Comparison of ENCODE assay signal across 9 cellular contexts in genomic region chr19:10552596-10553053, GRCh38. TPM values are rescaled to one million over a fixed set of nuclear protein-coding genes. Genes with fewer than 3 reads are reported as not detected.
DNase-seq lines count a peak whose midpoint lies in the region; ATAC-seq, FAIRE-seq and TF ChIP-seq lines count a peak whose summit lies in the region.
"Had no signal": no experiment of that assay in that cellular context is flagged by ENCODE, and none has a peak within 500 bp of the region (broad histone marks: within the 10 kb centered on the region; RNA-seq: fewer than 3 reads in every experiment).

No MANE protein-coding gene starts in this region.

- TF ChIP-seq POLR2A in K562 (conservative IDR thresholded peaks at IDR 0.05), result peak; percentile 67
- no peak for TF ChIP-seq POLR2A in gastroesophageal sphincter (IDR thresholded peaks at IDR 0.05)

- TF ChIP-seq CTCF in K562 (IDR thresholded peaks at IDR 0.05 in 2 of 3, conservative IDR thresholded peaks at IDR 0.05 in 1 of 3; ENCODE audit: insufficient read depth in 2 of 3, low read depth in 1 of 3, low read length in 3 of 3) (no peak), gastroesophageal sphincter (IDR thresholded peaks at IDR 0.05) (no peak)

- no peak overlapping the region for H3K4me3 Mint-ChIP-seq in activated CD4-positive, alpha-beta T cell treated with anti-CD3 and anti-CD28 coated beads for 36 hours

- 67% methylated on average over 11 of the region's 11 CpGs for WGBS in K562 (ENCODE audit: insufficient coverage, low coverage, missing lambda C conversion rate)
- WGBS in gastroesophageal sphincter (ENCODE audit: low coverage in 1 of 2), 2 donors, result 73% methylated on average over 6 of the region's 11 CpGs; no CpG with 5 or more reads in 1 of the 2 donors

- H3K27ac Mint-ChIP-seq in activated CD4-positive, alpha-beta T cell treated with anti-CD3 and anti-CD28 coated beads for 36 hours, result peak overlapping the region; percentile 47

- H3K9me1 ChIP-seq in K562 (ENCODE audit: control insufficient read depth, insufficient read depth, low read length), result no peaks in the 10 kb centered on the region

- peaks cover 38% of the 10 kb centered on the region for H3K4me1 Mint-ChIP-seq in activated CD4-positive, alpha-beta T cell treated with anti-CD3 and anti-CD28 coated beads for 36 hours

- no TSS peak for BruUV-seq in K562 (replicated peaks; lab: Mats Ljungman, UMichigan)

- FAIRE-seq in K562 (lab: Jason Lieb, UNC), result peak; percentile 90

- no peaks in the 10 kb centered on the region for H3K9me3 Mint-ChIP-seq in activated CD4-positive, alpha-beta T cell treated with anti-CD3 and anti-CD28 coated beads for 36 hours (ENCODE audit: low read depth)

- H3K9ac ChIP-seq in K562 (ENCODE audit: insufficient read depth in 1 of 2, low read depth in 2 of 2, low read length in 2 of 2), result no peak overlapping the region

- H3K27me3 ChIP-seq in K562 (ENCODE audit: control insufficient read depth in 2 of 2, insufficient read depth in 2 of 2, low read length in 2 of 2) (no peaks in the 10 kb centered on the region), gastroesophageal sphincter (no peaks in the 10 kb centered on the region)

- peak; percentile 49 for ATAC-seq in activated CD4-positive, alpha-beta T cell treated with anti-CD3 and anti-CD28 coated beads for 36 hours
- ATAC-seq in K562, result peak; percentile 89
- ATAC-seq in HG02840 (IDR thresholded peaks at IDR 0.05; ENCODE audit: low FRiP score, unreplicated experiment), result no peak
- ATAC-seq in gastroesophageal sphincter, result no peak

- H3K4me1 ChIP-seq in K562 (replicated peaks in 1 of 2; ENCODE audit: control insufficient read depth in 2 of 2, insufficient read depth in 2 of 2, low read length in 2 of 2) (peaks cover 0 to 24% of the 10 kb centered on the region in 2 experiments; a peak in 2 of 5 replicates), gastroesophageal sphincter (no peaks in the 10 kb centered on the region)

- POLR2A ChIA-PET in activated CD4-positive, alpha-beta T cell treated with anti-CD3 and anti-CD28 coated beads for 36 hours (lab: Charles Lee), result interaction anchor here (0.6 to 1.6 kb wide), 4 partner anchors 11 to 241 kb away, joined by 3 to 7 read pairs (median 4); partner anchors contain the start of gene KRI1
- POLR2A ChIA-PET in K562 (lab: Yijun Ruan, JAX), result interaction anchor here (0.5 to 2.0 kb wide), 9 partner anchors 8 to 136 kb away, joined by 3 to 10 read pairs (median 6); partner anchors contain the start of gene KRI1

- TF ChIP-seq RAD21 in K562 (CRISPR knock-in tag; conservative IDR thresholded peaks at IDR 0.05 in 1 of 2, IDR thresholded peaks at IDR 0.05 in 1 of 2), result no peak

- peak; percentile 60 for DNase-seq in activated CD4-positive, alpha-beta T cell treated with anti-CD3 and anti-CD28 coated beads for 36 hours
- no peak for DNase-seq in activated CD4-positive, alpha-beta T cell treated with anti-CD3 and anti-CD28 coated beads for 1 hour
- DNase-seq in NCI-H2196 treated with DMSO at 0.1 percent for 48 hours (lab: John Stamatoyannopoulos, UW; ENCODE audit: unreplicated experiment) (peak; percentile 3), K562 (ENCODE audit: extremely low read depth in 1 of 4, low spot score in 3 of 4) (peak; percentile 60 to 88 (median 72)), NCI-H1105 treated with DMSO at 0.1 percent for 48 hours (lab: John Stamatoyannopoulos, UW) (no peak)
- peak; percentile 43 for DNase-seq in stimulated activated CD4-positive, alpha-beta T cell treated with anti-CD3 and anti-CD28 coated beads, Interleukin-4, amount 100 ng/mL, for 1 hour
- DNase-seq: Calu3 had no signal

- no peak overlapping the region for H2AFZ ChIP-seq in K562 (ENCODE audit: low read depth, low read length)

- intact Hi-C loops in activated CD4-positive, alpha-beta T cell treated with anti-CD3 and anti-CD28 coated beads for 36 hours (cut with DNase I, micrococcal nuclease), result loop anchor here in 1 of 2 experiments (1.0 kb wide), 1 partner anchor 13 kb away; no protein-coding TSS in a partner anchor
- intact Hi-C loops in K562 (cut with micrococcal nuclease), result no loop called here

- H3K4me2 ChIP-seq in K562 (ENCODE audit: insufficient read depth, low read length), result no peak overlapping the region

- TF ChIP-seq EP300 in K562 (IDR thresholded peaks at IDR 0.05; ENCODE audit: low read length) (no peak), gastroesophageal sphincter (IDR thresholded peaks at IDR 0.05) (no peak)

- H4K20me1 ChIP-seq in K562 (replicated peaks; ENCODE audit: control insufficient read depth, insufficient read depth, low read length), result peaks cover 11% of the 10 kb centered on the region

- peaks cover 7% of the 10 kb centered on the region for H3K79me2 ChIP-seq in K562 (ENCODE audit: control insufficient read depth, insufficient read depth, low read length)

- H3K9me3 ChIP-seq in K562 (replicated peaks; ENCODE audit: control insufficient read depth, insufficient read depth, low read depth, low read length) (peaks cover 3% of the 10 kb centered on the region), gastroesophageal sphincter (no peaks in the 10 kb centered on the region)

- no peaks in the 10 kb centered on the region for H3K27me3 Mint-ChIP-seq in activated CD4-positive, alpha-beta T cell treated with anti-CD3 and anti-CD28 coated beads for 36 hours

- H3K27ac ChIP-seq in K562 (ENCODE audit: extremely low read depth, low read depth, low read length), result no peak overlapping the region
- H3K27ac ChIP-seq in gastroesophageal sphincter, result peak overlapping the region in 1 of 4 donors; percentile 10

- peaks cover 51% of the 10 kb centered on the region for H3K36me3 Mint-ChIP-seq in activated CD4-positive, alpha-beta T cell treated with anti-CD3 and anti-CD28 coated beads for 36 hours (ENCODE audit: low read depth)

- H3K36me3 ChIP-seq in K562 (ENCODE audit: control insufficient read depth, insufficient read depth, low read length) (peaks cover 91% of the 10 kb centered on the region), gastroesophageal sphincter (peaks cover 0 to 100% of the 10 kb centered on the region in 2 donors)

- in situ Hi-C loops in K562 (cut with MboI), result no loop called here

- no peak overlapping the region for H3K4me3 ChIP-seq in K562
- H3K4me3 ChIP-seq in gastroesophageal sphincter, result no peak overlapping the region

- CTCF ChIA-PET in activated CD4-positive, alpha-beta T cell treated with anti-CD3 and anti-CD28 coated beads for 36 hours (lab: Charles Lee), result interaction anchor here (0.6 to 1.9 kb wide), 13 partner anchors 8 to 69 kb away, joined by 3 to 10 read pairs (median 4); partner anchors contain the start of genes CDKN2D, KEAP1 and KRI1
- CTCF ChIA-PET in K562 (lab: Yijun Ruan, JAX; ENCODE audit: low intra/inter-chr PET ratio), result no interaction called here

RNA-seq across cellular contexts. Expression of gene ATG4D, which starts 8.9 kb away (rescaled TPM):
- total RNA-seq in activated CD4-positive, alpha-beta T cell treated with anti-CD3 and anti-CD28 coated beads for 36 hours, result 10 to 100 TPM; 18.9 to 19.3 TPM
- 20.6 and 77.4 TPM in 2 replicates for total RNA-seq in K562 (2011; cell fraction: chromatin; rRNA removed; ENCODE audit: low replicate concordance)
- 91.2 and 95.1 TPM in 2 replicates for total RNA-seq in K562 (2011; cell fraction: nucleolus; rRNA removed)
- 39.5 and 45.9 TPM in 2 replicates for total RNA-seq in K562 (2011; cell fraction: nucleoplasm; rRNA removed)
- 37.2 and 41.3 TPM in 2 replicates for total RNA-seq in K562 (2014; rRNA removed)
- total RNA-seq in K562 (2014; rRNA removed; fragmentation: Illumina TruSeq; extraction: Trizol), result 9.1 and 12.8 TPM in 2 replicates
- total RNA-seq in K562 (2015; rRNA removed; fragmentation: Illumina TruSeq; extraction: Trizol), result 22.9 and 26.8 TPM in 2 replicates
- total RNA-seq in K562 (2021), result 55.9 and 66.1 TPM in 2 replicates
- polyA plus RNA-seq in K562 (2011; rRNA removed), result 20.4 and 27.9 TPM in 2 replicates
- 36.3 and 59.9 TPM in 2 replicates for polyA plus RNA-seq in K562 (2011; cell fraction: cytosol; rRNA removed)
- polyA plus RNA-seq in K562 (2011; cell fraction: nucleus; rRNA removed), result 75.3 and 124 TPM in 2 replicates
- 45.0 and 67.2 TPM in 2 replicates for polyA plus RNA-seq in K562 (2012)
- 22.9 and 40.2 TPM in 2 replicates for polyA plus RNA-seq in K562 (2014; fragmentation: Illumina TruSeq; extraction: Trizol)
- 1 to 10 TPM in 1 of 2 experiments, under 1 TPM in 1; 0.51 to 1.7 TPM for polyA plus RNA-seq in K562 (2014; fragmentation: Nextera tagmentation; extraction: Ambion mirVana)
- polyA plus RNA-seq in K562 (2014; rRNA removed), result 45.4 and 55.3 TPM in 2 replicates
- 7.4 and 12.6 TPM in 2 replicates for polyA minus RNA-seq in K562 (2011; rRNA and poly(A)+ RNA removed)
- 18.2 and 37.3 TPM in 2 replicates for polyA minus RNA-seq in K562 (2011; cell fraction: cytosol; rRNA and poly(A)+ RNA removed)
- polyA minus RNA-seq in K562 (2011; cell fraction: nucleus; rRNA and poly(A)+ RNA removed), result 20.8 and 24.9 TPM in 2 replicates
- 10 to 100 TPM; 18.4 to 35.6 (median 24.9) TPM for total RNA-seq in gastroesophageal sphincter

RNA-seq across cellular contexts. Expression of gene KRI1, which starts 13.2 kb away (rescaled TPM):
- total RNA-seq in activated CD4-positive, alpha-beta T cell treated with anti-CD3 and anti-CD28 coated beads for 36 hours, result 10 to 100 TPM; 62.5 to 67.1 TPM
- 85.4 and 105 TPM in 2 replicates for total RNA-seq in K562 (2011; cell fraction: chromatin; rRNA removed; ENCODE audit: low replicate concordance)
- total RNA-seq in K562 (2011; cell fraction: nucleolus; rRNA removed), result 60.1 and 62.2 TPM in 2 replicates
- total RNA-seq in K562 (2011; cell fraction: nucleoplasm; rRNA removed), result 49.0 and 54.8 TPM in 2 replicates
- total RNA-seq in K562 (2014; rRNA removed) (44.6 and 50.3 TPM in 2 replicates), K562 (2014; rRNA removed; fragmentation: Illumina TruSeq; extraction: Trizol) (21.9 and 22.0 TPM in 2 replicates), K562 (2015; rRNA removed; fragmentation: Illumina TruSeq; extraction: Trizol) (24.7 and 25.0 TPM in 2 replicates), K562 (2021) (34.3 and 37.7 TPM in 2 replicates), gastroesophageal sphincter (10 to 100 TPM; 16.0 to 28.0 (median 20.1) TPM)
- polyA plus RNA-seq in K562 (2011; rRNA removed) (20.0 and 22.8 TPM in 2 replicates), K562 (2014; fragmentation: Illumina TruSeq; extraction: Trizol) (35.2 and 37.7 TPM in 2 replicates), K562 (2014; fragmentation: Nextera tagmentation; extraction: Ambion mirVana) (1 to 10 TPM; 1.1 to 2.0 TPM), K562 (2014; rRNA removed) (45.3 and 50.7 TPM in 2 replicates)
- polyA plus RNA-seq in K562 (2011; cell fraction: cytosol; rRNA removed), result 10.8 and 17.6 TPM in 2 replicates
- polyA plus RNA-seq in K562 (2011; cell fraction: nucleus; rRNA removed), result 52.6 and 92.9 TPM in 2 replicates
- polyA plus RNA-seq in K562 (2012), result 34.7 and 40.9 TPM in 2 replicates
- polyA minus RNA-seq in K562 (2011; rRNA and poly(A)+ RNA removed), result 15.9 and 20.0 TPM in 2 replicates
- 19.5 and 21.1 TPM in 2 replicates for polyA minus RNA-seq in K562 (2011; cell fraction: cytosol; rRNA and poly(A)+ RNA removed)
- polyA minus RNA-seq in K562 (2011; cell fraction: nucleus; rRNA and poly(A)+ RNA removed), result 19.5 and 20.2 TPM in 2 replicates

RNA-seq across cellular contexts. Expression of gene CDKN2D, which starts 16.2 kb away (rescaled TPM):
- total RNA-seq in activated CD4-positive, alpha-beta T cell treated with anti-CD3 and anti-CD28 coated beads for 36 hours, result 10 to 100 TPM; 39.2 to 50.3 TPM
- total RNA-seq in K562 (2011; cell fraction: chromatin; rRNA removed; ENCODE audit: low replicate concordance), result 3.0 and 4.1 TPM in 2 replicates
- total RNA-seq in K562 (2011; cell fraction: nucleolus; rRNA removed), result 4.5 and 5.1 TPM in 2 replicates
- 4.1 and 6.0 TPM in 2 replicates for total RNA-seq in K562 (2011; cell fraction: nucleoplasm; rRNA removed)
- total RNA-seq in K562 (2014; rRNA removed) (1.7 and 2.7 TPM in 2 replicates), K562 (2014; rRNA removed; fragmentation: Illumina TruSeq; extraction: Trizol) (1.7 and 2.4 TPM in 2 replicates), K562 (2015; rRNA removed; fragmentation: Illumina TruSeq; extraction: Trizol) (3.2 and 3.7 TPM in 2 replicates), K562 (2021) (4.1 and 4.7 TPM in 2 replicates), gastroesophageal sphincter (10 to 100 TPM in 2 of 4 donors, 1 to 10 TPM in 2; 5.4 to 15.9 (median 10.6) TPM)
- polyA plus RNA-seq in K562 (2011; rRNA removed) (5.7 and 6.6 TPM in 2 replicates), K562 (2014; fragmentation: Illumina TruSeq; extraction: Trizol) (3.7 and 4.0 TPM in 2 replicates), K562 (2014; fragmentation: Nextera tagmentation; extraction: Ambion mirVana) (1 to 10 TPM in 1 of 2 experiments, under 1 TPM in 1; 0.41 to 1.0 TPM), K562 (2014; rRNA removed) (6.7 and 8.2 TPM in 2 replicates)
- polyA plus RNA-seq in K562 (2011; cell fraction: cytosol; rRNA removed), result 9.6 and 11.2 TPM in 2 replicates
- polyA plus RNA-seq in K562 (2011; cell fraction: nucleus; rRNA removed), result 4.6 and 6.0 TPM in 2 replicates
- polyA plus RNA-seq in K562 (2012), result 4.6 and 12.8 TPM in 2 replicates
- polyA minus RNA-seq in K562 (2011; rRNA and poly(A)+ RNA removed), result 1.7 and 2.1 TPM in 2 replicates
- polyA minus RNA-seq in K562 (2011; cell fraction: cytosol; rRNA and poly(A)+ RNA removed), result 1.9 and 5.0 TPM in 2 replicates
- polyA minus RNA-seq in K562 (2011; cell fraction: nucleus; rRNA and poly(A)+ RNA removed), result 1.1 and 1.2 TPM in 2 replicates

RNA-seq across cellular contexts. Expression of gene AP1M2, which starts 34.5 kb away (rescaled TPM):
- not detected for total RNA-seq in activated CD4-positive, alpha-beta T cell treated with anti-CD3 and anti-CD28 coated beads for 36 hours
- not detected in 2 replicates for total RNA-seq in K562 (2011; cell fraction: chromatin; rRNA removed; ENCODE audit: low replicate concordance)
- total RNA-seq in K562 (2011; cell fraction: nucleolus; rRNA removed), result 1.2 TPM in 1 of 2 replicates, not detected in the other
- 1.1 and 1.7 TPM in 2 replicates for total RNA-seq in K562 (2011; cell fraction: nucleoplasm; rRNA removed)
- total RNA-seq in K562 (2014; rRNA removed) (0.59 TPM in 1 of 2 replicates, not detected in the other), K562 (2014; rRNA removed; fragmentation: Illumina TruSeq; extraction: Trizol) (0.57 and 1.3 TPM in 2 replicates), K562 (2015; rRNA removed; fragmentation: Illumina TruSeq; extraction: Trizol) (0.15 TPM in 1 of 2 replicates, not detected in the other), K562 (2021) (0.33 and 0.40 TPM in 2 replicates), gastroesophageal sphincter (10 to 100 TPM in 1 of 4 donors, not detected in 3; 13.2 TPM)
- polyA plus RNA-seq in K562 (2011; rRNA removed) (0.39 and 0.50 TPM in 2 replicates), K562 (2014; fragmentation: Illumina TruSeq; extraction: Trizol) (0.68 TPM in 1 of 2 replicates, not detected in the other), K562 (2014; fragmentation: Nextera tagmentation; extraction: Ambion mirVana) (1 to 10 TPM; 1.1 to 1.4 TPM), K562 (2014; rRNA removed) (1.1 and 1.3 TPM in 2 replicates)
- polyA plus RNA-seq in K562 (2011; cell fraction: cytosol; rRNA removed), result 0.34 and 1.0 TPM in 2 replicates
- polyA plus RNA-seq in K562 (2011; cell fraction: nucleus; rRNA removed), result 0.24 and 0.41 TPM in 2 replicates
- 0.55 and 0.68 TPM in 2 replicates for polyA plus RNA-seq in K562 (2012)
- 0.11 TPM in 1 of 2 replicates, not detected in the other for polyA minus RNA-seq in K562 (2011; rRNA and poly(A)+ RNA removed)
- 0.95 and 2.2 TPM in 2 replicates for polyA minus RNA-seq in K562 (2011; cell fraction: cytosol; rRNA and poly(A)+ RNA removed)
- 0.78 TPM in 1 of 2 replicates, not detected in the other for polyA minus RNA-seq in K562 (2011; cell fraction: nucleus; rRNA and poly(A)+ RNA removed)

RNA-seq across cellular contexts. Expression of gene S1PR5, which starts 35.4 kb away (rescaled TPM):
- under 1 TPM; 0.07 to 0.11 TPM for total RNA-seq in activated CD4-positive, alpha-beta T cell treated with anti-CD3 and anti-CD28 coated beads for 36 hours
- total RNA-seq in K562 (2011; cell fraction: chromatin; rRNA removed; ENCODE audit: low replicate concordance), result 0.48 and 1.0 TPM in 2 replicates
- 0.92 and 1.0 TPM in 2 replicates for total RNA-seq in K562 (2011; cell fraction: nucleolus; rRNA removed)
- 0.31 and 0.81 TPM in 2 replicates for total RNA-seq in K562 (2011; cell fraction: nucleoplasm; rRNA removed)
- 0.18 and 0.37 TPM in 2 replicates for total RNA-seq in K562 (2014; rRNA removed)
- total RNA-seq in K562 (2014; rRNA removed; fragmentation: Illumina TruSeq; extraction: Trizol), result 0.26 TPM in 1 of 2 replicates, not detected in the other
- total RNA-seq in K562 (2015; rRNA removed; fragmentation: Illumina TruSeq; extraction: Trizol), result 0.11 TPM in 1 of 2 replicates, not detected in the other
- 0.16 and 0.35 TPM in 2 replicates for total RNA-seq in K562 (2021)
- 0.14 and 0.54 TPM in 2 replicates for polyA plus RNA-seq in K562 (2011; rRNA removed)
- polyA plus RNA-seq in K562 (2011; cell fraction: cytosol; rRNA removed), result 0.19 and 1.3 TPM in 2 replicates
- 0.15 and 0.46 TPM in 2 replicates for polyA plus RNA-seq in K562 (2011; cell fraction: nucleus; rRNA removed)
- 0.12 and 0.25 TPM in 2 replicates for polyA plus RNA-seq in K562 (2012)
- 0.17 TPM in 1 of 2 replicates, not detected in the other for polyA plus RNA-seq in K562 (2014; fragmentation: Illumina TruSeq; extraction: Trizol)
- under 1 TPM in 1 of 2 experiments, not detected in 1; 0.03 TPM for polyA plus RNA-seq in K562 (2014; fragmentation: Nextera tagmentation; extraction: Ambion mirVana)
- polyA plus RNA-seq in K562 (2014; rRNA removed), result 0.12 and 0.49 TPM in 2 replicates
- 0.67 and 0.78 TPM in 2 replicates for polyA minus RNA-seq in K562 (2011; rRNA and poly(A)+ RNA removed)
- polyA minus RNA-seq in K562 (2011; cell fraction: cytosol; rRNA and poly(A)+ RNA removed), result not detected in 2 replicates
- polyA minus RNA-seq in K562 (2011; cell fraction: nucleus; rRNA and poly(A)+ RNA removed), result 0.27 and 0.44 TPM in 2 replicates
- 1 to 10 TPM in 1 of 4 donors, not detected in 3; 1.1 TPM for total RNA-seq in gastroesophageal sphincter
- total RNA-seq: Calu3 had no signal

Comparison
In these comparisons a context has a peak if more than half of its experiments do, and no peak if none do; other contexts are left out.
1. DNase-seq: peak in activated CD4-positive, alpha-beta T cell treated with anti-CD3 and anti-CD28 coated beads for 36 hours (single experiment), NCI-H2196 treated with DMSO at 0.1 percent for 48 hours (single experiment), K562 (4 of 4) and stimulated activated CD4-positive, alpha-beta T cell treated with anti-CD3 and anti-CD28 coated beads, Interleukin-4, amount 100 ng/mL, for 1 hour (single experiment); none in activated CD4-positive, alpha-beta T cell treated with anti-CD3 and anti-CD28 coated beads for 1 hour (single experiment) and NCI-H1105 treated with DMSO at 0.1 percent for 48 hours (single experiment).
2. ATAC-seq: peak in activated CD4-positive, alpha-beta T cell treated with anti-CD3 and anti-CD28 coated beads for 36 hours (single experiment) and K562 (single experiment); none in HG02840 (single experiment) and gastroesophageal sphincter (single experiment).